In the genomic region with DNA sequence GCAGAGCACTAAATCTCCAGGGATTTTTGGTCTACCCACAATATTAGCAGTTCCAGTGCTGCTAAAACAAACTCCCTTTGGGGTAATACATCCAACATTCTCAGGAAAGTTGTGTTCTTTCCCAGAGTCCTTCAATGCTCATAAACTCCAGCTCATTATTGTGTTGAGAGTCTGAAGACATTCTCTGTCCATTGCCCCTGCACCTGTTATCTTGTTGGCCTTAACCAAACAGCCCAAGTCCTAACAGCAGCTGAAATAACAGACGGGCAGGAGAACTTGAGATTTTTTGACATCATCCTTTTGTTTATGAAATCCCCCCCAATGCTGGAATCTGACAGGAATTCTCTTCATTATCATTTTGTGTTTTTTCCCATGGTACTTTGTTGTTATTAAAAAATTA, we compare ENCODE assay signal across 23 cellular contexts.
"Had no signal": no experiment of that assay in that cellular context is flagged by ENCODE, and none has a peak within 500 bp of the region (broad histone marks: within the 10 kb centered on the region; RNA-seq: fewer than 3 reads in every experiment).

No MANE protein-coding gene starts in this region.

- H3K27me3 ChIP-seq: breast epithelium, Peyer's patch had no signal

- H3K9me3 ChIP-seq: breast epithelium, Peyer's patch had no signal

- H3K4me3 ChIP-seq: breast epithelium, Peyer's patch had no signal

- H3K36me3 ChIP-seq: breast epithelium, Peyer's patch had no signal

- H3K27ac ChIP-seq: breast epithelium, Peyer's patch, RWPE1 had no signal

- H3K4me1 ChIP-seq: breast epithelium, Peyer's patch had no signal

- DNase-seq: activated B cell treated with CpG ODN at 0.5 μM for 24 hours; activated CD4-positive, alpha-beta T cell treated with anti-CD3 and anti-CD28 coated beads for 1 hour; activated CD4-positive, alpha-beta T cell treated with anti-CD3 and anti-CD28 coated beads, Interleukin-2, amount 10 ng/mL, durations not matched to agents 24 days and 14 days; activated CD4-positive, alpha-beta T cell treated with anti-CD3 and anti-CD28 coated beads, Interleukin-2, amount 50 U/mL, for 48 hours; activated CD8-positive, alpha-beta memory T cell treated with anti-CD3 and anti-CD28 coated beads, Interleukin-2, amount 10 ng/mL, durations not matched to agents 7 days and 5 days; activated effector memory CD4-positive, alpha-beta T cell treated with Interleukin-2 at 50 U/mL for 16 hours; activated naive CD4-positive, alpha-beta T cell; activated T-cell treated with anti-CD3 and anti-CD28 coated beads, Interleukin-2, amount 50 U/mL, for 24 hours; aorta; caudate nucleus; KG1; NCI-H1092; NCI-H1930; NCI-H510A treated with DMSO at 0.1 percent for 48 hours; NCI-H69; NK-92 treated with Interleukin-12 subunit alpha and Interleukin-12 subunit beta, amount 100 ng/mL, for 24 hours; Peyer's patch; Right ventricle myocardium superior; T-cell; T-helper 2 cell; T1000 had no signal

- ATAC-seq: activated CD8-positive, alpha-beta memory T cell treated with anti-CD3 and anti-CD28 coated beads, Interleukin-2, amount 10 ng/mL, durations not matched to agents 7 days and 5 days; T-cell had no signal
